In genomic region chr16:51198349-51198748, GRCh38 we compare ENCODE assay signal across 39 cellular contexts. TPM values are rescaled to one million over a fixed set of nuclear protein-coding genes. Genes with fewer than 3 reads are reported as not detected.
"Had no signal": no experiment of that assay in that cellular context is flagged by ENCODE, and none has a peak within 500 bp of the region (broad histone marks: within the 10 kb centered on the region; RNA-seq: fewer than 3 reads in every experiment).

No MANE protein-coding gene starts in this region.

- H3K9me3 ChIP-seq: adrenal gland, ascending aorta had no signal

- H3K4me1 ChIP-seq: adrenal gland, ascending aorta, body of pancreas, breast epithelium had no signal

- ATAC-seq: activated naive CD4-positive, alpha-beta T cell treated with anti-CD3 and anti-CD28 coated beads, Interleukin-2, amount 50 U/mL, for 72 hours; activated naive CD8-positive, alpha-beta T cell treated with anti-CD3 and anti-CD28 coated beads, Interleukin-2, amount 50 U/mL, for 24 hours; activated T-cell treated with anti-CD3 and anti-CD28 coated beads, Interleukin-2, amount 50 U/mL, for 4 hours; activated T-cell treated with anti-CD3 and anti-CD28 coated beads, Interleukin-2, amount 50 U/mL, for 72 hours; activated T-helper 17 cell treated with anti-CD3 and anti-CD28 coated beads, Interleukin-2, amount 50 U/mL, for 72 hours; body of pancreas had no signal

- H3K36me3 Mint-ChIP-seq: activated naive CD4-positive, alpha-beta T cell treated with anti-CD3 and anti-CD28 coated beads, Interleukin-2, amount 10 ng/mL, durations not matched to agents 7 days and 5 days; activated naive CD4-positive, alpha-beta T cell treated with anti-CD3 and anti-CD28 coated beads, Interleukin-2, amount 50 U/mL, for 24 hours; activated naive CD4-positive, alpha-beta T cell treated with anti-CD3 and anti-CD28 coated beads, Interleukin-2, amount 50 U/mL, for 72 hours; activated naive CD8-positive, alpha-beta T cell; activated naive CD8-positive, alpha-beta T cell treated with anti-CD3 and anti-CD28 coated beads for 36 hours; activated naive CD8-positive, alpha-beta T cell treated with anti-CD3 and anti-CD28 coated beads, Interleukin-2, amount 10 ng/mL, durations not matched to agents 7 days and 5 days; brain had no signal

- H3K27me3 Mint-ChIP-seq: activated naive CD4-positive, alpha-beta T cell treated with anti-CD3 and anti-CD28 coated beads, Interleukin-2, amount 10 ng/mL, durations not matched to agents 7 days and 5 days; activated naive CD8-positive, alpha-beta T cell treated with anti-CD3 and anti-CD28 coated beads for 36 hours; activated naive CD8-positive, alpha-beta T cell treated with anti-CD3 and anti-CD28 coated beads, Interleukin-2, amount 10 ng/mL, durations not matched to agents 7 days and 5 days; activated T-helper 17 cell treated with anti-CD3 and anti-CD28 coated beads, Interleukin-2, amount 50 U/mL, for 72 hours; central memory CD8-positive, alpha-beta T cell had no signal

- H3K36me3 ChIP-seq: adrenal gland, ascending aorta, brain microvascular endothelial cell, breast epithelium, cardiac muscle cell had no signal

- H3K4me3 ChIP-seq: adrenal gland, ascending aorta, body of pancreas, breast epithelium, cardiac muscle cell had no signal

- DNase-seq: activated effector memory CD4-positive, alpha-beta T cell treated with anti-CD3 and anti-CD28 coated beads, Interleukin-2, amount 50 U/mL, for 16 hours; activated effector memory CD4-positive, alpha-beta T cell treated with Interleukin-2 at 50 U/mL for 16 hours; activated gamma-delta T cell; activated gamma-delta T cell treated with Interleukin-2 at 50 U/mL for 16 hours; activated naive CD4-positive, alpha-beta T cell; activated naive CD4-positive, alpha-beta T cell treated with anti-CD3 and anti-CD28 coated beads for 36 hours; activated naive CD4-positive, alpha-beta T cell treated with anti-CD3 and anti-CD28 coated beads, Interleukin-2, amount 10 ng/mL, durations not matched to agents 7 days and 5 days; activated naive CD4-positive, alpha-beta T cell treated with anti-CD3 and anti-CD28 coated beads, Interleukin-2, amount 50 U/mL, for 16 hours; activated naive CD4-positive, alpha-beta T cell treated with Interleukin-2 at 50 U/mL for 16 hours; activated naive CD8-positive, alpha-beta T cell treated with anti-CD3 and anti-CD28 coated beads for 36 hours; activated naive CD8-positive, alpha-beta T cell treated with anti-CD3 and anti-CD28 coated beads, Interleukin-2, amount 10 ng/mL, durations not matched to agents 7 days and 5 days; activated naive CD8-positive, alpha-beta T cell treated with anti-CD3 and anti-CD28 coated beads, Interleukin-2, amount 50 U/mL, for 24 hours; activated T-cell treated with anti-CD3 and anti-CD28 coated beads, Interleukin-2, amount 50 U/mL, for 4 hours; activated T-cell treated with anti-CD3 and anti-CD28 coated beads, Interleukin-2, amount 50 U/mL, for 48 hours; activated T-cell treated with anti-CD3 and anti-CD28 coated beads, Interleukin-2, amount 50 U/mL, for 72 hours; adrenal gland; amniotic stem cell; amygdala; anterior cingulate cortex; aorta; body of pancreas; brain microvascular endothelial cell; caudate nucleus; central memory CD4-positive, alpha-beta T cell; cerebellar nuclear complex had no signal

- H3K4me1 Mint-ChIP-seq: activated naive CD4-positive, alpha-beta T cell treated with anti-CD3 and anti-CD28 coated beads, Interleukin-2, amount 10 ng/mL, durations not matched to agents 7 days and 5 days; activated naive CD4-positive, alpha-beta T cell treated with anti-CD3 and anti-CD28 coated beads, Interleukin-2, amount 50 U/mL, for 24 hours; activated naive CD8-positive, alpha-beta T cell treated with anti-CD3 and anti-CD28 coated beads for 36 hours; activated naive CD8-positive, alpha-beta T cell treated with anti-CD3 and anti-CD28 coated beads, Interleukin-2, amount 10 ng/mL, durations not matched to agents 7 days and 5 days; activated naive CD8-positive, alpha-beta T cell treated with anti-CD3 and anti-CD28 coated beads, Interleukin-2, amount 50 U/mL, for 24 hours; activated T-helper 17 cell treated with anti-CD3 and anti-CD28 coated beads, Interleukin-2, amount 50 U/mL, for 72 hours; central memory CD8-positive, alpha-beta T cell had no signal

- H3K4me3 Mint-ChIP-seq: activated naive CD4-positive, alpha-beta T cell treated with anti-CD3 and anti-CD28 coated beads for 36 hours; activated naive CD4-positive, alpha-beta T cell treated with anti-CD3 and anti-CD28 coated beads, Interleukin-2, amount 10 ng/mL, durations not matched to agents 7 days and 5 days; activated naive CD4-positive, alpha-beta T cell treated with anti-CD3 and anti-CD28 coated beads, Interleukin-2, amount 50 U/mL, for 24 hours; activated naive CD8-positive, alpha-beta T cell; activated naive CD8-positive, alpha-beta T cell treated with anti-CD3 and anti-CD28 coated beads for 36 hours; activated naive CD8-positive, alpha-beta T cell treated with anti-CD3 and anti-CD28 coated beads, Interleukin-2, amount 10 ng/mL, durations not matched to agents 7 days and 5 days; activated naive CD8-positive, alpha-beta T cell treated with anti-CD3 and anti-CD28 coated beads, Interleukin-2, amount 50 U/mL, for 24 hours; activated T-cell treated with anti-CD3 and anti-CD28 coated beads, Interleukin-2, amount 50 U/mL, for 4 hours; activated T-cell treated with anti-CD3 and anti-CD28 coated beads, Interleukin-2, amount 50 U/mL, for 72 hours; activated T-helper 1 cell treated with anti-CD3 and anti-CD28 coated beads, Interleukin-12 subunit alpha, Interleukin-12 subunit beta, Interleukin-2, Interleukin-4 antibody, amounts not matched to agents 30 ng/mL and 10 ng/mL and 1 ng/mL, durations not matched to agents 14 hours and 24 hours and 36 hours; activated T-helper 17 cell treated with anti-CD3 and anti-CD28 coated beads, Interleukin-2, amount 50 U/mL, for 72 hours; brain; central memory CD8-positive, alpha-beta T cell had no signal

- H3K27ac Mint-ChIP-seq: activated naive CD4-positive, alpha-beta T cell treated with anti-CD3 and anti-CD28 coated beads for 36 hours; activated naive CD4-positive, alpha-beta T cell treated with anti-CD3 and anti-CD28 coated beads, Interleukin-2, amount 10 ng/mL, durations not matched to agents 7 days and 5 days; activated naive CD4-positive, alpha-beta T cell treated with anti-CD3 and anti-CD28 coated beads, Interleukin-2, amount 50 U/mL, for 24 hours; activated naive CD4-positive, alpha-beta T cell treated with anti-CD3 and anti-CD28 coated beads, Interleukin-2, amount 50 U/mL, for 72 hours; activated naive CD8-positive, alpha-beta T cell; activated naive CD8-positive, alpha-beta T cell treated with anti-CD3 and anti-CD28 coated beads for 36 hours; activated naive CD8-positive, alpha-beta T cell treated with anti-CD3 and anti-CD28 coated beads, Interleukin-2, amount 10 ng/mL, durations not matched to agents 7 days and 5 days; activated naive CD8-positive, alpha-beta T cell treated with anti-CD3 and anti-CD28 coated beads, Interleukin-2, amount 50 U/mL, for 24 hours; activated T-cell treated with anti-CD3 and anti-CD28 coated beads, Interleukin-2, amount 50 U/mL, for 72 hours; activated T-helper 1 cell treated with anti-CD3 and anti-CD28 coated beads, Interleukin-12 subunit alpha, Interleukin-12 subunit beta, Interleukin-2, Interleukin-4 antibody, amounts not matched to agents 30 ng/mL and 10 ng/mL and 1 ng/mL, durations not matched to agents 14 hours and 24 hours and 36 hours; activated T-helper 17 cell treated with anti-CD3 and anti-CD28 coated beads, Interleukin-2, amount 50 U/mL, for 72 hours; activated T-helper 2 cell treated with anti-CD3 and anti-CD28 coated beads, Interferon-gamma antibody, Interleukin-2, Interleukin-4, amounts not matched to agents 10 μg/mL and 5 μg/mL and 100 μg/mL, durations not matched to agents 14 hours and 24 hours and 36 hours had no signal

- FAIRE-seq: astrocyte, bronchial epithelial cell, colon had no signal

- H3K27ac ChIP-seq: adrenal gland, ascending aorta, body of pancreas, brain microvascular endothelial cell, breast epithelium, cardiac muscle cell had no signal

RNA-seq across cellular contexts. Expression of gene SALL1, which starts 47.3 kb away (rescaled TPM):
- total RNA-seq: activated naive CD4-positive, alpha-beta T cell treated with anti-CD3 and anti-CD28 coated beads for 36 hours; activated naive CD4-positive, alpha-beta T cell treated with anti-CD3 and anti-CD28 coated beads, Interleukin-2, amount 50 U/mL, for 72 hours; activated naive CD8-positive, alpha-beta T cell treated with anti-CD3 and anti-CD28 coated beads for 36 hours; activated naive CD8-positive, alpha-beta T cell treated with anti-CD3 and anti-CD28 coated beads, Interleukin-2, amount 10 ng/mL, durations not matched to agents 7 days and 5 days; activated T-cell treated with anti-CD3 and anti-CD28 coated beads, Interleukin-2, amount 50 U/mL, for 4 hours; activated T-cell treated with anti-CD3 and anti-CD28 coated beads, Interleukin-2, amount 50 U/mL, for 72 hours; activated T-helper 1 cell treated with anti-CD3 and anti-CD28 coated beads, Interleukin-12 subunit alpha, Interleukin-12 subunit beta, Interleukin-2, Interleukin-4 antibody, amounts not matched to agents 30 ng/mL and 10 ng/mL and 1 ng/mL, durations not matched to agents 14 hours and 24 hours and 36 hours; activated T-helper 17 cell treated with anti-CD3 and anti-CD28 coated beads, Interleukin-2, amount 50 U/mL, for 72 hours; activated T-helper 2 cell treated with anti-CD3 and anti-CD28 coated beads, Interferon-gamma antibody, Interleukin-2, Interleukin-4, amounts not matched to agents 10 μg/mL and 5 μg/mL and 100 μg/mL, durations not matched to agents 14 hours and 24 hours and 36 hours; aorta; ascending aorta; bronchial epithelial cell had no signal
- polyA plus RNA-seq: aorta had no signal
